9 cellular contexts compared by ENCODE assay signal in genomic region chr15:82808634-82809041, GRCh38. TPM values are rescaled to one million over a fixed set of nuclear protein-coding genes. Genes with fewer than 3 reads are reported as not detected.
DNase-seq lines count a peak whose midpoint lies in the region; ATAC-seq and TF ChIP-seq lines count a peak whose summit lies in the region.
"Had no signal": no experiment of that assay in that cellular context is flagged by ENCODE, and none has a peak within 500 bp of the region (broad histone marks: within the 10 kb centered on the region; RNA-seq: fewer than 3 reads in every experiment).

No MANE protein-coding gene starts in this region.

- no peaks in the 10 kb centered on the region for H3K9me3 Mint-ChIP-seq in H9
- H3K9me3 Mint-ChIP-seq in stimulated activated effector memory CD8-positive, alpha-beta T cell treated with anti-CD3 and anti-CD28 coated beads, Interleukin-12 subunit alpha, Interleukin-12 subunit beta, amount 100 ng/mL, for 72 hours: no peaks in the 10 kb centered on the region

- H4K20me1 ChIP-seq in H9 (ENCODE audit: control insufficient read depth, insufficient read depth, insufficient read length) (no peaks in the 10 kb centered on the region), SU-DHL-6 (ENCODE audit: low read depth, low read length) (peaks cover 5% of the 10 kb centered on the region; the same call in 1 of the 2 replicates)

- no peak overlapping the region for H2BK15ac ChIP-seq in H9 (ENCODE audit: low read depth, low read length)

- H3K9me2 ChIP-seq in SU-DHL-6 (replicated peaks; ENCODE audit: insufficient read depth, low read length): no peaks in the 10 kb centered on the region

- no peak for ATAC-seq in gastroesophageal sphincter
- ATAC-seq in stimulated activated effector memory CD8-positive, alpha-beta T cell treated with anti-CD3 and anti-CD28 coated beads, Interleukin-12 subunit alpha, Interleukin-12 subunit beta, amount 100 ng/mL, for 72 hours: no peak
- no peak for ATAC-seq in GM18873 (IDR thresholded peaks at IDR 0.05; ENCODE audit: low FRiP score, unreplicated experiment)

- no peak overlapping the region for H2BK12ac ChIP-seq in H9 (ENCODE audit: insufficient read length, low read depth, low read length)

- no peak overlapping the region for H3T11ph ChIP-seq in H9 (ENCODE audit: low read length)

- TF ChIP-seq CTCF in H9 (conservative IDR thresholded peaks at IDR 0.05): no peak
- TF ChIP-seq CTCF in SU-DHL-6 (IDR thresholded peaks at IDR 0.05; ENCODE audit: insufficient read depth, low read length, poor library complexity, severe bottlenecking): no peak
- TF ChIP-seq CTCF in gastroesophageal sphincter (IDR thresholded peaks at IDR 0.05): no peak
- TF ChIP-seq CTCF in GM13977 (IDR thresholded peaks at IDR 0.05; ENCODE audit: extremely low read depth, insufficient read depth, missing control alignments): no peak

- H3K4me1 ChIP-seq in H9 (ENCODE audit: insufficient read depth, low read length) (no peaks in the 10 kb centered on the region), gastroesophageal sphincter (peaks cover 0 to 35% (median 9%) of the 10 kb centered on the region in 3 donors)

- peaks cover 10 to 20% of the 10 kb centered on the region in 2 experiments for H3K4me1 Mint-ChIP-seq in H9
- peaks cover 28% of the 10 kb centered on the region for H3K4me1 Mint-ChIP-seq in stimulated activated effector memory CD8-positive, alpha-beta T cell treated with anti-CD3 and anti-CD28 coated beads, Interleukin-12 subunit alpha, Interleukin-12 subunit beta, amount 100 ng/mL, for 72 hours

- H3K27me3 ChIP-seq in H9 (ENCODE audit: insufficient read depth, low read length) (no peaks in the 10 kb centered on the region), SU-DHL-6 (ENCODE audit: low read length) (no peaks in the 10 kb centered on the region), gastroesophageal sphincter (no peaks in the 10 kb centered on the region)

- peak overlapping the region in 1 of 2 experiments; percentile 81; a peak in 2 of 5 replicates for H3K4me3 Mint-ChIP-seq in H9
- H3K4me3 Mint-ChIP-seq in stimulated activated effector memory CD8-positive, alpha-beta T cell treated with anti-CD3 and anti-CD28 coated beads, Interleukin-12 subunit alpha, Interleukin-12 subunit beta, amount 100 ng/mL, for 72 hours: peak overlapping the region; percentile 76

- no peak overlapping the region for H3K14ac ChIP-seq in H9 (ENCODE audit: insufficient read depth, low read length)

- H2AFZ ChIP-seq in H9 (ENCODE audit: low read length) (no peak overlapping the region), SU-DHL-6 (ENCODE audit: low read depth, low read length, severe bottlenecking) (peak overlapping the region; percentile 88)

- H4K8ac ChIP-seq in H9 (replicated peaks; ENCODE audit: insufficient read length, low read depth, low read length): no peak overlapping the region

- WGBS in H9 (ENCODE audit: extremely low coverage, insufficient read length, low lambda C conversion rate): no CpG with 5 or more reads among the region's 9 CpGs
- WGBS in gastroesophageal sphincter (ENCODE audit: low coverage in 1 of 2), 2 donors: 74 to 85% methylated on average over 8 to 9 of the region's 9 CpGs

- no peak overlapping the region for H2BK5ac ChIP-seq in H9 (ENCODE audit: insufficient read length, low read length)

- TF ChIP-seq EP300 in gastroesophageal sphincter (IDR thresholded peaks at IDR 0.05): no peak

- in situ Hi-C loops in GM13977 (cut with MboI; ENCODE audit: low pct_unique_long_range_greater_than_20kb, low sequenced_read_pairs, unreplicated experiment): no loop called here

- no peak overlapping the region for H3K9ac ChIP-seq in H9 (ENCODE audit: extremely low read depth, insufficient read length, low read length)
- H3K9ac ChIP-seq in SU-DHL-6 (ENCODE audit: low read length): peak overlapping the region; percentile 88

- H3K4me2 ChIP-seq in H9 (ENCODE audit: insufficient read depth, insufficient read length, low read length): peak overlapping the region; percentile 53
- peak overlapping the region; percentile 85 for H3K4me2 ChIP-seq in SU-DHL-6 (ENCODE audit: low read depth, low read length, poor library complexity, severe bottlenecking)

- TF ChIP-seq POLR2A in gastroesophageal sphincter (IDR thresholded peaks at IDR 0.05): no peak

- H3K4me3 ChIP-seq in SU-DHL-6 (ENCODE audit: insufficient read depth, low read length, poor library complexity, severe bottlenecking) (peak overlapping the region; percentile 41), gastroesophageal sphincter (peak overlapping the region in 1 of 2 donors; percentile 96)

- no peak overlapping the region for H3K27ac Mint-ChIP-seq in H9
- peak overlapping the region; percentile 87 for H3K27ac Mint-ChIP-seq in stimulated activated effector memory CD8-positive, alpha-beta T cell treated with anti-CD3 and anti-CD28 coated beads, Interleukin-12 subunit alpha, Interleukin-12 subunit beta, amount 100 ng/mL, for 72 hours

- no peak overlapping the region for H2BK20ac ChIP-seq in H9 (ENCODE audit: low read depth, low read length, poor library complexity, severe bottlenecking)

- no peak overlapping the region for H3K23ac ChIP-seq in H9 (ENCODE audit: insufficient read length, low read depth, low read length)

- H3K4ac ChIP-seq in H9 (ENCODE audit: low read depth, low read length): no peak overlapping the region

- H3K9me3 ChIP-seq in H9 (ENCODE audit: control insufficient read depth, low read depth, low read length): no peaks in the 10 kb centered on the region
- no peaks in the 10 kb centered on the region for H3K9me3 ChIP-seq in SU-DHL-6 (ENCODE audit: insufficient read depth, low read length)
- H3K9me3 ChIP-seq in gastroesophageal sphincter: no peaks in the 10 kb centered on the region

- H3K79me2 ChIP-seq in H9 (ENCODE audit: insufficient read depth, low read length) (no peaks in the 10 kb centered on the region), SU-DHL-6 (ENCODE audit: insufficient read depth, low read length) (peaks cover 36% of the 10 kb centered on the region)

- H3K36me3 ChIP-seq in SU-DHL-6 (ENCODE audit: low read length): peaks cover 9% of the 10 kb centered on the region; the same call in 1 of the 2 replicates
- H3K36me3 ChIP-seq in gastroesophageal sphincter: peaks cover 0 to under 1% of the 10 kb centered on the region in 2 donors

- no peak for DNase-seq in H9
- no peak for DNase-seq in stimulated activated effector memory CD8-positive, alpha-beta T cell treated with anti-CD3 and anti-CD28 coated beads, Interleukin-12 subunit alpha, Interleukin-12 subunit beta, amount 100 ng/mL, for 72 hours (ENCODE audit: low spot score in 2 of 2)
- DNase-seq in SIG-M5 (lab: John Stamatoyannopoulos, UW): no peak
- DNase-seq in GM13977 (ENCODE audit: low spot score): no peak

- H3K23me2 ChIP-seq in H9 (ENCODE audit: insufficient read length, low read depth, low read length, poor library complexity, severe bottlenecking): peaks cover 6% of the 10 kb centered on the region

- no peak overlapping the region for H4K5ac ChIP-seq in H9 (ENCODE audit: insufficient read length, low read depth, low read length)

- H3K18ac ChIP-seq in H9 (ENCODE audit: insufficient read length, low read depth, low read length): no peak overlapping the region

- no peak overlapping the region for H2AK5ac ChIP-seq in H9 (ENCODE audit: insufficient read length, low read length)

- peaks cover 7% of the 10 kb centered on the region for H3K27me3 Mint-ChIP-seq in H9 (ENCODE audit: low read depth)

- H3K56ac ChIP-seq in H9 (ENCODE audit: insufficient read length, low read depth, low read length): no peak overlapping the region

- no peak overlapping the region for H4K91ac ChIP-seq in H9 (ENCODE audit: insufficient read length, low read depth, low read length)

- H3K27ac ChIP-seq in H9 (ENCODE audit: insufficient read length, low read depth, low read length) (no peak overlapping the region), SU-DHL-6 (ENCODE audit: low read depth, low read length) (peak overlapping the region; percentile 96), gastroesophageal sphincter (peak overlapping the region; percentile 29 to 100 (median 100))

- H3K36me3 Mint-ChIP-seq in H9 (ENCODE audit: insufficient read depth in 1 of 3, low read depth in 3 of 3): peaks cover 0 to 1% (median 0%) of the 10 kb centered on the region in 3 experiments; a peak in 2 of 7 replicates
- peaks cover 40% of the 10 kb centered on the region for H3K36me3 Mint-ChIP-seq in stimulated activated effector memory CD8-positive, alpha-beta T cell treated with anti-CD3 and anti-CD28 coated beads, Interleukin-12 subunit alpha, Interleukin-12 subunit beta, amount 100 ng/mL, for 72 hours

- no peaks in the 10 kb centered on the region for H3K79me1 ChIP-seq in H9 (ENCODE audit: insufficient read depth, low read depth, low read length, poor library complexity, severe bottlenecking)

- no peak overlapping the region for H2BK120ac ChIP-seq in H9 (ENCODE audit: low read depth, low read length, poor library complexity, severe bottlenecking)

- peaks cover 43% of the 10 kb centered on the region for H3F3A ChIP-seq in SU-DHL-6 (ENCODE audit: insufficient read depth)

RNA-seq across cellular contexts. Expression of gene WHAMM, which starts 0.8 kb away (rescaled TPM):
- 3.0 and 3.7 TPM in 2 replicates for total RNA-seq in H9 (2021)
- 10 to 100 TPM in 3 of 4 donors, 1 to 10 TPM in 1; 9.2 to 16.0 (median 11.5) TPM for total RNA-seq in gastroesophageal sphincter

RNA-seq across cellular contexts. Expression of gene FSD2, which starts 2.8 kb away (rescaled TPM):
- total RNA-seq in H9 (2021): not detected in 2 replicates
- not detected for total RNA-seq in gastroesophageal sphincter
- total RNA-seq: fibroblast of lung, LHCN-M2 had no signal
